In the genomic region with DNA sequence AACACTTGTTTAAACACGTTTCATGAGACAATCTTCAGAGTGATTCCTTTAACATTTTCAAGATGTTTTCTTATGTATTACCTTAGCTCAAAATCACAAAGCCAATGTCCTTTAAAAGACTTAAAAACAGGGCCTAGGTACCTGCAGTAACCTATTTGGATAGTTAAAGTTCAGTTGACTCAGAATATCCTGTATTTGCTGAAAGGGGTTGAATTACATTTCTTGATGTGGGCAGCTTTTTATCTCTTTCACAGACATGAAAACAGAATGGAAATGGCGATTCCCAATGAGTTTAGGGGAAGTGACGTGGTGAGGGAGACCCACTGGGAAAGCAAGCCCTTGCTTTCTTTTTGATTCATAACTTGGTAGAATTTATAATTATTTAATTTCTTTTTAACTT, we compare ENCODE assay signal across 22 cellular contexts.
"Had no signal": no experiment of that assay in that cellular context is flagged by ENCODE, and none has a peak within 500 bp of the region (broad histone marks: within the 10 kb centered on the region; RNA-seq: fewer than 3 reads in every experiment).

No MANE protein-coding gene starts in this region.

- H3K36me3 ChIP-seq: sigmoid colon, tibial nerve, upper lobe of right lung, vagina had no signal

- H3K27me3 ChIP-seq: foreskin keratinocyte, sigmoid colon, testis, tibial nerve, upper lobe of right lung, vagina had no signal

- H3K4me3 Mint-ChIP-seq: endodermal cell; immature natural killer cell; nephron; stimulated activated naive B cell treated with anti-CD40 and anti-IgM and Interleukin-4, amounts not matched to agents 10 μg/mL and 1 μg/mL and 100 μg/mL, for 72 hours; stimulated activated naive CD8-positive, alpha-beta T cell treated with anti-CD3 and anti-CD28 coated beads, Interleukin-15, amount 100 ng/mL, for 72 hours had no signal

- H3K4me1 Mint-ChIP-seq: nephron had no signal

- H3K9me3 Mint-ChIP-seq: endodermal cell; immature natural killer cell; nephron; stimulated activated naive B cell treated with anti-CD40 and anti-IgM and Interleukin-4, amounts not matched to agents 10 μg/mL and 1 μg/mL and 100 μg/mL, for 72 hours; stimulated activated naive CD8-positive, alpha-beta T cell treated with anti-CD3 and anti-CD28 coated beads, Interleukin-15, amount 100 ng/mL, for 72 hours had no signal

- H3K27ac Mint-ChIP-seq: endodermal cell; nephron; stimulated activated naive B cell treated with anti-CD40 and anti-IgM and Interleukin-4, amounts not matched to agents 10 μg/mL and 1 μg/mL and 100 μg/mL, for 72 hours; stimulated activated naive CD8-positive, alpha-beta T cell treated with anti-CD3 and anti-CD28 coated beads, Interleukin-15, amount 100 ng/mL, for 72 hours had no signal

- H3K4me1 ChIP-seq: foreskin keratinocyte, sigmoid colon, testis had no signal

- DNase-seq: dermis blood vessel endothelial cell; endodermal cell; erythroblast; foreskin keratinocyte; immature natural killer cell; kidney; left cardiac atrium; left ventricle myocardium superior; mesenchymal stem cell; midbrain; sigmoid colon; stimulated activated CD4-positive, alpha-beta T cell treated with anti-CD3 and anti-CD28 coated beads, Interleukin-2, amount 100 ng/mL, for 24 hours; stimulated activated CD4-positive, alpha-beta T cell treated with anti-CD3 and anti-CD28 coated beads, Interleukin-4, amount 100 ng/mL, for 4 hours; stimulated activated naive B cell treated with anti-CD40 and anti-IgM and Interleukin-4, amounts not matched to agents 10 μg/mL and 1 μg/mL and 100 μg/mL, for 72 hours; stimulated activated naive CD8-positive, alpha-beta T cell treated with anti-CD3 and anti-CD28 coated beads, Interleukin-15, amount 100 ng/mL, for 72 hours; testis; upper lobe of right lung had no signal

- H3K9me3 ChIP-seq: sigmoid colon, testis, tibial nerve, upper lobe of right lung, vagina had no signal

- H3K4me3 ChIP-seq: lung, sigmoid colon, skin epidermis, testis, tibial nerve, upper lobe of right lung, vagina had no signal

- ATAC-seq: foreskin keratinocyte; left cardiac atrium; left ventricle myocardium superior; stimulated activated naive B cell treated with anti-CD40 and anti-IgM and Interleukin-4, amounts not matched to agents 10 μg/mL and 1 μg/mL and 100 μg/mL, for 72 hours; stimulated activated naive CD8-positive, alpha-beta T cell treated with anti-CD3 and anti-CD28 coated beads, Interleukin-15, amount 100 ng/mL, for 72 hours; upper lobe of right lung had no signal

- H3K27me3 Mint-ChIP-seq: stimulated activated naive B cell treated with anti-CD40 and anti-IgM and Interleukin-4, amounts not matched to agents 10 μg/mL and 1 μg/mL and 100 μg/mL, for 72 hours; stimulated activated naive CD8-positive, alpha-beta T cell treated with anti-CD3 and anti-CD28 coated beads, Interleukin-15, amount 100 ng/mL, for 72 hours had no signal

- H3K27ac ChIP-seq: foreskin keratinocyte, sigmoid colon, skin epidermis, testis, tibial nerve, upper lobe of right lung, vagina had no signal
